ENCODE assay signal across 8 cellular contexts in the genomic region with DNA sequence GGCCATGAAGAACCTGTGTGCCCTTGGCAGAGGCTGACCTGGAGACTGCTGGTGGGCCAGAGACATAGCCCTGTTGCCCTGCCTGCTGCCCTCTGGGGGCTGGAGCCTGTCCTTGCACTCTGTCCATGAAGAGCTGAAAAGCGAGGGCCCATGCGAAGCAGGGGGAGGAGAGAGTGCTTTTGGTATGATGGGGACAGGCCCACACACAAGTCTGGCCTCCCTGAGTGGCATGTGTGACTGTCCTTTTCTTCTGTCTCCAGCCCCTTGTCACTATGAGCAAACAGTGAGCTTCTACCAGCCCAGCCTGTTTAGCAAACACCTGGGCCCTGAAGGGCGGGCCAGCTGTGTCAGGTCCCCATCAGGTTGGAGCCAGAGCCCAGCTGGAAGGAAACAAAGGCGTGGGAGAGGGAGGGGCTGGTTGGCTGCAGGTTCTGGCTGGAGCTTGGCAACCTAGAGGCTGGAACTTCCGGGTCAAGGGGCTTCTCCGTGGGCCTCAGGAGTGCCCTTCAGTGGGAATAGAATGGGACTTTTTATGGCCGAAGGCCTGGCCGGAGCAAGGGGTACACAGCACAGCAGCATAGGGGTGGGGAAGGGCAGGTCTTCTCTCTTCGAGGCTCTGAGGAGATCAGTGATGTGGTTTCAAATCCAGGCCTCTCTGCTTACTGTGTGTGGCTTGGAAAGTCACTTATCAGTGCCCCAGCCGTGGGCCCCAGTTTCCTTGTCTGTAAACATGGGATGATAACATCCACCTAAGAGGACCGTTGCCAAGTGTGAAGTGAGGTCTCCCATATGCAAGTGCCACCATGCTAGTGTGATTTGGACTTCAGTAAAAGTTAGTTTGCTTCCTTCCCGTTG. TPM values are rescaled to one million over a fixed set of nuclear protein-coding genes. Genes with fewer than 3 reads are reported as not detected.
A peak's percentile ranks its signal among the peaks of the same experiment; 100 is the strongest.
DNase-seq lines count a peak whose midpoint lies in the region; ATAC-seq and TF ChIP-seq lines count a peak whose summit lies in the region.

No MANE protein-coding gene starts in this region.

- no peaks in the 10 kb centered on the region for H3K4me1 ChIP-seq in CD8-positive, alpha-beta T cell (ENCODE audit: insufficient read depth, low read length)
- H3K4me1 ChIP-seq in naive thymus-derived CD4-positive, alpha-beta T cell (ENCODE audit: control insufficient read depth in 2 of 2, insufficient read depth in 2 of 2, low read length in 2 of 2) = no peaks in the 10 kb centered on the region
- peaks cover 3 to 14% of the 10 kb centered on the region in 2 donors for H3K4me1 ChIP-seq in ascending aorta

- peaks cover 18% of the 10 kb centered on the region for H3K36me3 Mint-ChIP-seq in CD8-positive, alpha-beta T cell
- peaks cover 0 to 12% (median 0%) of the 10 kb centered on the region in 5 donors for H3K36me3 Mint-ChIP-seq in naive thymus-derived CD4-positive, alpha-beta T cell

- H3K27me3 Mint-ChIP-seq in CD8-positive, alpha-beta T cell (ENCODE audit: low read depth) = no peaks in the 10 kb centered on the region
- no peaks in the 10 kb centered on the region for H3K27me3 Mint-ChIP-seq in naive thymus-derived CD4-positive, alpha-beta T cell

- POLR2A ChIA-PET in CD8-positive, alpha-beta T cell (lab: Charles Lee) = no interaction called here
- POLR2A ChIA-PET in naive thymus-derived CD4-positive, alpha-beta T cell (lab: Charles Lee) = interaction anchor here (0.6 kb wide), 1 partner anchor 132 kb away, joined by 3 read pairs; no protein-coding TSS in a partner anchor

- H3K9me3 Mint-ChIP-seq in CD8-positive, alpha-beta T cell = no peaks in the 10 kb centered on the region
- no peaks in the 10 kb centered on the region for H3K9me3 Mint-ChIP-seq in naive thymus-derived CD4-positive, alpha-beta T cell

- no peaks in the 10 kb centered on the region for H3K27me3 ChIP-seq in CD8-positive, alpha-beta T cell (ENCODE audit: insufficient read depth, low read length)
- no peaks in the 10 kb centered on the region for H3K27me3 ChIP-seq in naive thymus-derived CD4-positive, alpha-beta T cell (ENCODE audit: control insufficient read depth in 2 of 2, insufficient read depth in 2 of 2, low read length in 2 of 2)
- no peaks in the 10 kb centered on the region for H3K27me3 ChIP-seq in ascending aorta

- peak; percentile 59 for ATAC-seq in CD8-positive, alpha-beta T cell
- ATAC-seq in GM18868 (IDR thresholded peaks at IDR 0.05; ENCODE audit: unreplicated experiment) (peak; percentile 76), SK-N-SH treated with all-trans-retinoic acid at 6 μM for 48 hours (peak; percentile 86), GM18873 (IDR thresholded peaks at IDR 0.05; ENCODE audit: low FRiP score, unreplicated experiment) (no peak)
- ATAC-seq in naive thymus-derived CD4-positive, alpha-beta T cell = peak; percentile 83

- no peak overlapping the region for H3K27ac ChIP-seq in CD8-positive, alpha-beta T cell (ENCODE audit: low read depth, low read length)
- no peak overlapping the region for H3K27ac ChIP-seq in naive thymus-derived CD4-positive, alpha-beta T cell (ENCODE audit: low read depth, low read length)
- no peak overlapping the region for H3K27ac ChIP-seq in ascending aorta

- CTCF ChIA-PET in CD8-positive, alpha-beta T cell (lab: Charles Lee) = interaction anchor here (1.1 to 8.7 kb wide), 8 partner anchors 10 to 463 kb away, joined by 3 to 70 read pairs (median 4); no protein-coding TSS in a partner anchor
- CTCF ChIA-PET in naive thymus-derived CD4-positive, alpha-beta T cell (lab: Charles Lee) = interaction anchor here (0.9 to 1.6 kb wide), 5 partner anchors 8 to 354 kb away, joined by 3 to 6 read pairs (median 4); no protein-coding TSS in a partner anchor

- DNase-seq in CD8-positive, alpha-beta T cell = peak in 1 of 7 experiments; percentile 24
- peak in 52 of 76 experiments; percentile 10 to 68 (median 37) for DNase-seq in HUDEP-2 (lab: John Stamatoyannopoulos, UW; ENCODE audit: unreplicated experiment in 76 of 76)
- peak; percentile 76 for DNase-seq in ecto neural progenitor cell (ENCODE audit: low spot score)
- peak in 2 of 9 donors; percentile 16 to 27 for DNase-seq in naive thymus-derived CD4-positive, alpha-beta T cell
- DNase-seq in ascending aorta (ENCODE audit: low spot score in 2 of 2) = no peak

- peaks cover 4% of the 10 kb centered on the region for H3K4me1 Mint-ChIP-seq in CD8-positive, alpha-beta T cell (ENCODE audit: low read depth)
- H3K4me1 Mint-ChIP-seq in naive thymus-derived CD4-positive, alpha-beta T cell = peaks cover 0 to 13% (median 4%) of the 10 kb centered on the region in 7 donors

- H3K27ac Mint-ChIP-seq in CD8-positive, alpha-beta T cell = no peak overlapping the region
- H3K27ac Mint-ChIP-seq in naive thymus-derived CD4-positive, alpha-beta T cell = peak overlapping the region in 2 of 9 donors; percentile 17 to 28

- no peak overlapping the region for H3K4me3 ChIP-seq in CD8-positive, alpha-beta T cell (ENCODE audit: low read depth, low read length)
- H3K4me3 ChIP-seq in naive thymus-derived CD4-positive, alpha-beta T cell (ENCODE audit: low read length) = no peak overlapping the region
- H3K4me3 ChIP-seq in ascending aorta = no peak overlapping the region

- no peaks in the 10 kb centered on the region for H3K9me3 ChIP-seq in CD8-positive, alpha-beta T cell (ENCODE audit: low read length)
- no peaks in the 10 kb centered on the region for H3K9me3 ChIP-seq in naive thymus-derived CD4-positive, alpha-beta T cell (ENCODE audit: control insufficient read depth in 2 of 3, low read length in 3 of 3)
- H3K9me3 ChIP-seq in ascending aorta = no peaks in the 10 kb centered on the region

- no peak overlapping the region for H3K4me3 Mint-ChIP-seq in CD8-positive, alpha-beta T cell
- H3K4me3 Mint-ChIP-seq in naive thymus-derived CD4-positive, alpha-beta T cell = no peak overlapping the region

- no peaks in the 10 kb centered on the region for H3K36me3 ChIP-seq in CD8-positive, alpha-beta T cell (ENCODE audit: insufficient read depth, low read length)
- peaks cover 0 to 25% (median 0%) of the 10 kb centered on the region in 3 experiments for H3K36me3 ChIP-seq in naive thymus-derived CD4-positive, alpha-beta T cell (ENCODE audit: control insufficient read depth in 2 of 3, insufficient read depth in 3 of 3, low read length in 3 of 3)
- H3K36me3 ChIP-seq in ascending aorta = peaks cover 0 to 7% of the 10 kb centered on the region in 2 donors

- TF ChIP-seq CTCF in CD8-positive, alpha-beta T cell (IDR thresholded peaks at IDR 0.05) = peak; percentile 17
- TF ChIP-seq CTCF in ascending aorta (IDR thresholded peaks at IDR 0.05) = peak in 1 of 3 experiments; percentile 27

- intact Hi-C loops in CD8-positive, alpha-beta T cell (cut with DNase I, micrococcal nuclease) = loop anchor here in 1 of 2 experiments (2.0 kb wide), 1 partner anchor 14 kb away; a partner anchor contains a TSS
- intact Hi-C loops in naive thymus-derived CD4-positive, alpha-beta T cell (cut with micrococcal nuclease) = loop anchor here (1.0 to 2.0 kb wide), 2 partner anchors 302 to 463 kb away; no protein-coding TSS in a partner anchor
- intact Hi-C loops in ascending aorta (cut with DNase I) = no loop called here

TF ChIP-seq in SK-N-SH treated with all-trans-retinoic acid at 6 μM for 48 hours, 23 proteins besides CTCF, POLR2A, EP300 and RAD21:
- TF ChIP-seq SNAI2 (CRISPR knock-in tag; IDR thresholded peaks at IDR 0.05) = no peak
- no peak for TF ChIP-seq ZNF70 (CRISPR knock-in tag; IDR thresholded peaks at IDR 0.05)
- no peak for TF ChIP-seq TOX (CRISPR knock-in tag; IDR thresholded peaks at IDR 0.05; ENCODE audit: borderline replicate concordance)

RNA-seq across cellular contexts. Expression of a gene that starts 14.3 kb away (rescaled TPM):
- total RNA-seq in CD8-positive, alpha-beta T cell = 10 to 100 TPM; 12.8 to 12.9 TPM
- 10 to 100 TPM; 22.1 to 55.6 (median 25.6) TPM for total RNA-seq in naive thymus-derived CD4-positive, alpha-beta T cell
- polyA plus RNA-seq in naive thymus-derived CD4-positive, alpha-beta T cell = 10 to 100 TPM in 1 of 2 donors, 1 to 10 TPM in 1; 9.3 to 11.7 TPM
- 200 TPM for total RNA-seq in ascending aorta

Comparison
In these comparisons a context has a peak if more than half of its experiments do, and no peak if none do; other contexts are left out.
1. DNase-seq: peak in HUDEP-2 (52 of 76) and ecto neural progenitor cell (single experiment); none in ascending aorta (0 of 2).